19 cellular contexts compared by ENCODE assay signal in the genomic region with DNA sequence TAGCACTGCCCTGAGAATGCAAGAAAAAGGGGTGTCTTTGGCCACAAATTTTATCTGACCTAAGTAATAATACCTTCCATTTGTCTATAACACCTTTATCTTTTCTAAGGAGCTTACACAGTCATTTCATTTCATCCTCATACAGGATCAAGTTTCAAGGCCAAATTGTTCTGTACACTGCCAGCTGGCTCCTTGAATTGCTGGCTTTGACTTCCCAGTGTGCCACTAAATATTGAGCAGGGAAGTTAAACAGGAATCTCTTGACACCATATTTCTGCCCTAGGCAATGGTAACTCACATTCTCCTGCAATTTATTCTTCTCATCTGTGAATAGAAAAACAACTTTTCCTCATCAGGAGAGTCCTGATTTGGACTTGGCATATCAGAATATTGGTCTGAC.
DNase-seq lines count a peak whose midpoint lies in the region; ATAC-seq and TF ChIP-seq lines count a peak whose summit lies in the region.
"Had no signal": no experiment of that assay in that cellular context is flagged by ENCODE, and none has a peak within 500 bp of the region (broad histone marks: within the 10 kb centered on the region; RNA-seq: fewer than 3 reads in every experiment).

No MANE protein-coding gene starts in this region.

- H3K4me3 ChIP-seq in BE2C (ENCODE audit: low read depth, low read length), result no peak overlapping the region
- H3K4me3 ChIP-seq: K562, PC-9, SJSA1 had no signal

- DNase-seq in DMS 273 (lab: John Stamatoyannopoulos, UW; ENCODE audit: unreplicated experiment), result peak; percentile 7
- DNase-seq in DMS 273 treated with DMSO at 0.1 percent for 48 hours (lab: John Stamatoyannopoulos, UW), result no peak
- DNase-seq in G401 (ENCODE audit: low spot score), result peak; percentile 77
- DNase-seq in NCI-H524 (lab: John Stamatoyannopoulos, UW), result peak; percentile 59 to 73
- DNase-seq in cerebellar cortex (ENCODE audit: low spot score), result peak; percentile 75
- DNase-seq in BE2C, result no peak
- DNase-seq in SHP77 (lab: John Stamatoyannopoulos, UW), result no peak
- DNase-seq: ACHN, Calu3, Kasumi-1, MV-4-11, NCI-H1694 treated with DMSO at 0.1 percent for 48 hours, NCI-H774, PC-9, T-helper 2 cell had no signal

- no peaks in the 10 kb centered on the region for H3K4me1 ChIP-seq in BE2C
- H3K4me1 ChIP-seq: SJSA1 had no signal

- H3K9me3 ChIP-seq in BE2C, result no peaks in the 10 kb centered on the region
- H3K9me3 ChIP-seq: SJSA1 had no signal

- in situ Hi-C loops in G401 (cut with HindIII; ENCODE audit: low sequenced_read_pairs), result no loop called here

- TF ChIP-seq CTCF in BE2C (IDR thresholded peaks at IDR 0.05; ENCODE audit: low read depth, low read length), result no peak

- no peaks in the 10 kb centered on the region for H3K27me3 ChIP-seq in BE2C
- H3K27me3 ChIP-seq: SJSA1 had no signal

- no peak for ATAC-seq in GM18907 (IDR thresholded peaks at IDR 0.05; ENCODE audit: unreplicated experiment)
- ATAC-seq: K562, Right ventricle myocardium inferior had no signal

- no peaks in the 10 kb centered on the region for H3K36me3 ChIP-seq in BE2C
- H3K36me3 ChIP-seq: SJSA1 had no signal

Comparison
In these comparisons a context has a peak if more than half of its experiments do, and no peak if none do; other contexts are left out.
1. DNase-seq: peak in DMS 273 (single experiment), G401 (single experiment), NCI-H524 (2 of 2) and cerebellar cortex (single experiment); none in DMS 273 treated with DMSO at 0.1 percent for 48 hours (single experiment), BE2C (single experiment) and SHP77 (0 of 2).